ENCODE assay signal across 24 cellular contexts in the genomic region with DNA sequence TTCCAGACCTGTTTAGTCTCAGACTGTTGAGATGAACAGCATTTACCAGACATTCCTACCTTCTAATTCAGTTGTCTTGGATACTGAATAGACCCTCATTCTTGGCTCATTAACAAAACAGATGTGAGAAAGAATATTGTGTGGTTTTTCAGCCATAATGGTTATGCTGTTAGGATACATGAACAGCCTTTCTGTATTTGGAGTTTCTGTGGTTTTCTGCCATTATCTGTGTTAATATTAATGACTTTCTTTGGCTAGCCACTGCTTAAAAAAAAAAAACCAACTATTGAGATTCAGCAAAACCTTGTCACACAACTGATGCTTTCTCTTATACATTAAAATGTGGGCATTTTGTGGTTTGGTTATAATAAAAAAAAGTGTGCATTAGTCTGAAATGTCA. TPM values are rescaled to one million over a fixed set of nuclear protein-coding genes. Genes with fewer than 3 reads are reported as not detected.
DNase-seq lines count a peak whose midpoint lies in the region; ATAC-seq, FAIRE-seq and TF ChIP-seq lines count a peak whose summit lies in the region.
"Had no signal": no experiment of that assay in that cellular context is flagged by ENCODE, and none has a peak within 500 bp of the region (broad histone marks: within the 10 kb centered on the region; RNA-seq: fewer than 3 reads in every experiment).

No MANE protein-coding gene starts in this region.

- H3K36me3 ChIP-seq in GM23338 (ENCODE audit: insufficient read depth), result no peaks in the 10 kb centered on the region
- H3K36me3 ChIP-seq in astrocyte (ENCODE audit: insufficient read depth, low read length), result no peaks in the 10 kb centered on the region
- H3K36me3 ChIP-seq: esophagus muscularis mucosa, suprapubic skin had no signal

- H3K4me1 Mint-ChIP-seq in GM23338 (peaks cover 34% of the 10 kb centered on the region), astrocyte (ENCODE audit: low read depth, unreplicated experiment) (peaks cover 16% of the 10 kb centered on the region)

- no peak for DNase-seq in GM23338 (ENCODE audit: low spot score)
- DNase-seq in astrocyte (ENCODE audit: low read depth), result peak; percentile 66
- DNase-seq in foreskin melanocyte, result peak; percentile 91
- DNase-seq in superior temporal gyrus (ENCODE audit: extremely low spot score), result peak; percentile 26
- no peak for DNase-seq in MV-4-11 (lab: John Stamatoyannopoulos, UW)
- no peak for DNase-seq in hepatic stellate cell (ENCODE audit: low spot score)
- DNase-seq in NCI-H748 treated with DMSO at 0.1 percent for 48 hours (lab: John Stamatoyannopoulos, UW), result no peak
- DNase-seq: activated CD4-positive, alpha-beta T cell treated with anti-CD3 and anti-CD28 coated beads for 36 hours; activated naive CD4-positive, alpha-beta T cell treated with Interleukin-2 at 50 U/mL for 16 hours; activated T-cell treated with anti-CD3 and anti-CD28 coated beads, Interleukin-2, amount 50 U/mL, for 48 hours; effector CD8-positive, alpha-beta T cell; HFFc6; KG1; left colon; natural killer cell; NCI-H1048; NCI-H2029; NCI-H345; NCI-H82; SHP77 had no signal

- peaks cover 9% of the 10 kb centered on the region; the same call in 1 of the 2 replicates for H3F3A ChIP-seq in GM23338 (replicated peaks; ENCODE audit: low read depth)

- peaks cover 95% of the 10 kb centered on the region for H3K79me2 ChIP-seq in GM23338 (replicated peaks; ENCODE audit: insufficient read depth)
- H3K79me2 ChIP-seq in astrocyte (ENCODE audit: insufficient read depth, low read length), result peaks cover 98% of the 10 kb centered on the region

- H3K27me3 Mint-ChIP-seq in GM23338 (ENCODE audit: insufficient read depth, low read depth, poor library complexity) (peaks cover 4% of the 10 kb centered on the region), astrocyte (ENCODE audit: low read depth, unreplicated experiment) (no peaks in the 10 kb centered on the region)
- H3K27me3 Mint-ChIP-seq: activated CD4-positive, alpha-beta T cell treated with anti-CD3 and anti-CD28 coated beads for 36 hours had no signal

- H3K27ac ChIP-seq in GM23338 (ENCODE audit: low read depth) (no peak overlapping the region), astrocyte (ENCODE audit: low read depth, low read length) (no peak overlapping the region)
- H3K27ac ChIP-seq: suprapubic skin had no signal

- H3K9me3 ChIP-seq in astrocyte (ENCODE audit: insufficient read depth, low read depth, low read length), result no peaks in the 10 kb centered on the region
- H3K9me3 ChIP-seq: esophagus muscularis mucosa, suprapubic skin had no signal

- H3K27ac Mint-ChIP-seq in GM23338 (no peak overlapping the region), astrocyte (ENCODE audit: unreplicated experiment) (no peak overlapping the region)
- H3K27ac Mint-ChIP-seq: activated CD4-positive, alpha-beta T cell treated with anti-CD3 and anti-CD28 coated beads for 36 hours; HFFc6; natural killer cell; T-helper 1 cell treated with Interleukin-12 subunit alpha and Interleukin-12 subunit beta and Interleukin-4 antibody, amounts not matched to agents 30 μg/mL and 1 μg/mL, for 36 hours had no signal

- H3K4me3 ChIP-seq in GM23338 (no peak overlapping the region), astrocyte (ENCODE audit: insufficient read depth, low read depth, low read length) (no peak overlapping the region)
- H3K4me3 ChIP-seq: esophagus muscularis mucosa, suprapubic skin had no signal

- H2AFZ ChIP-seq in GM23338, result no peak overlapping the region
- no peak overlapping the region for H2AFZ ChIP-seq in astrocyte (ENCODE audit: low read depth, low read length)

- no peaks in the 10 kb centered on the region for H3K9me3 Mint-ChIP-seq in GM23338
- H3K9me3 Mint-ChIP-seq in astrocyte (ENCODE audit: unreplicated experiment), result no peaks in the 10 kb centered on the region
- H3K9me3 Mint-ChIP-seq: HFFc6; natural killer cell; T-helper 1 cell treated with Interleukin-12 subunit alpha and Interleukin-12 subunit beta and Interleukin-4 antibody, amounts not matched to agents 30 μg/mL and 1 μg/mL, for 36 hours had no signal

- no peak overlapping the region for H3K4me3 Mint-ChIP-seq in GM23338
- H3K4me3 Mint-ChIP-seq in astrocyte (ENCODE audit: unreplicated experiment), result no peak overlapping the region
- H3K4me3 Mint-ChIP-seq: activated CD4-positive, alpha-beta T cell treated with anti-CD3 and anti-CD28 coated beads for 36 hours; HFFc6; natural killer cell; T-helper 1 cell treated with Interleukin-12 subunit alpha and Interleukin-12 subunit beta and Interleukin-4 antibody, amounts not matched to agents 30 μg/mL and 1 μg/mL, for 36 hours had no signal

- FAIRE-seq in astrocyte (lab: Jason Lieb, UNC), result no peak
- FAIRE-seq: urothelium cell line had no signal

- peak overlapping the region; percentile 53; the same call in 1 of the 2 replicates for H3K4me2 ChIP-seq in GM23338
- no peak overlapping the region for H3K4me2 ChIP-seq in astrocyte (ENCODE audit: low read length)

- no peak overlapping the region for H3K9ac ChIP-seq in astrocyte (ENCODE audit: low read length)

- H4K20me1 ChIP-seq in GM23338 (replicated peaks; ENCODE audit: insufficient read depth) (peaks cover 13% of the 10 kb centered on the region), astrocyte (ENCODE audit: insufficient read depth, low read length) (peaks cover 57% of the 10 kb centered on the region)

- H3K36me3 Mint-ChIP-seq in GM23338 (ENCODE audit: low read depth), result no peaks in the 10 kb centered on the region
- H3K36me3 Mint-ChIP-seq in astrocyte (ENCODE audit: low read depth, unreplicated experiment), result no peaks in the 10 kb centered on the region
- H3K36me3 Mint-ChIP-seq: natural killer cell had no signal

- H3K4me1 ChIP-seq in GM23338 (ENCODE audit: insufficient read depth) (peaks cover 25% of the 10 kb centered on the region), astrocyte (ENCODE audit: insufficient read depth, low read length) (peaks cover 5% of the 10 kb centered on the region)

- TF ChIP-seq CTCF in GM23338 (conservative IDR thresholded peaks at IDR 0.05; ENCODE audit: low read depth in 2 of 2), result no peak
- no peak for TF ChIP-seq CTCF in astrocyte (IDR thresholded peaks at IDR 0.05; ENCODE audit: insufficient read depth, low read depth, low read length)

- no peaks in the 10 kb centered on the region for H3K9me2 ChIP-seq in GM23338 (ENCODE audit: insufficient read depth)

- H3K27me3 ChIP-seq in GM23338 (ENCODE audit: insufficient read depth) (no peaks in the 10 kb centered on the region), astrocyte (ENCODE audit: insufficient read depth, low read length) (no peaks in the 10 kb centered on the region)
- H3K27me3 ChIP-seq: esophagus muscularis mucosa, suprapubic skin had no signal

- no peak for ATAC-seq in GM23338
- ATAC-seq: activated CD4-positive, alpha-beta T cell treated with anti-CD3 and anti-CD28 coated beads for 36 hours; left colon; natural killer cell had no signal

TF ChIP-seq in GM23338, 12 proteins besides CTCF, POLR2A, EP300 and RAD21:
- no peak for TF ChIP-seq ZNF114 (CRISPR knock-in tag; IDR thresholded peaks at IDR 0.05)

RNA-seq across cellular contexts. Expression of a gene that starts 5.1 kb away (rescaled TPM):
- 27.3 and 28.6 TPM in 2 replicates for total RNA-seq in GM23338 (2014; rRNA removed; shearing (Covaris generic))
- 14.1 and 19.2 TPM in 2 replicates for polyA plus RNA-seq in GM23338 (2016; fragmentation: Nextera tagmentation; extraction: Ambion mirVana)
- 26.5 and 27.0 TPM in 2 replicates for total RNA-seq in astrocyte

RNA-seq across cellular contexts. Expression of a gene that starts 53.0 kb away (rescaled TPM):
- 58.5 and 65.1 TPM in 2 replicates for total RNA-seq in GM23338 (2014; rRNA removed; shearing (Covaris generic))
- 8.6 and 10.6 TPM in 2 replicates for polyA plus RNA-seq in GM23338 (2016; fragmentation: Nextera tagmentation; extraction: Ambion mirVana)
- 34.1 and 35.1 TPM in 2 replicates for total RNA-seq in astrocyte

Comparison
In these comparisons a context has a peak if more than half of its experiments do, and no peak if none do; other contexts are left out.
1. DNase-seq: peak in astrocyte (single experiment), foreskin melanocyte (single experiment) and superior temporal gyrus (single experiment); none in GM23338 (single experiment), MV-4-11 (single experiment), hepatic stellate cell (single experiment) and NCI-H748 treated with DMSO at 0.1 percent for 48 hours (single experiment).